Comparison of ENCODE assay signal across 8 cellular contexts in genomic region chr14:57533214-57533613, GRCh38. TPM values are rescaled to one million over a fixed set of nuclear protein-coding genes. Genes with fewer than 3 reads are reported as not detected.
DNase-seq lines count a peak whose midpoint lies in the region; ATAC-seq and TF ChIP-seq lines count a peak whose summit lies in the region.

No MANE protein-coding gene starts in this region.

- H4K20me1 ChIP-seq in OCI-LY3 (ENCODE audit: insufficient read depth, low read length), result no peaks in the 10 kb centered on the region

- no peak overlapping the region for H3K9ac ChIP-seq in OCI-LY3 (ENCODE audit: low read length)

- no peaks in the 10 kb centered on the region for H3K9me3 ChIP-seq in OCI-LY3 (ENCODE audit: insufficient read depth, low read length)

- ATAC-seq in GM19395 (IDR thresholded peaks at IDR 0.05; ENCODE audit: unreplicated experiment), result peak; percentile 73
- ATAC-seq in left cardiac atrium, result no peak

- no peaks in the 10 kb centered on the region for H3K79me2 ChIP-seq in OCI-LY3 (ENCODE audit: low read length)

- DNase-seq in EH (ENCODE audit: low read depth), result peak; percentile 15
- peak; percentile 4 for DNase-seq in germinal center (ENCODE audit: low spot score)
- DNase-seq in activated gamma-delta T cell (lab: John Stamatoyannopoulos, UW), result no peak
- no peak for DNase-seq in NK-92 (lab: John Stamatoyannopoulos, UW; ENCODE audit: unreplicated experiment)
- DNase-seq in SKM-1 treated with dmso at 0.1 percent for 144 hours (lab: John Stamatoyannopoulos, UW; ENCODE audit: unreplicated experiment), result no peak
- DNase-seq in left cardiac atrium, result no peak

- intact Hi-C loops in left cardiac atrium (cut with DNase I), result no loop called here

- H3K27ac ChIP-seq in OCI-LY3 (ENCODE audit: low read length), result no peak overlapping the region

- peak; percentile 52 for TF ChIP-seq CTCF in OCI-LY3 (IDR thresholded peaks at IDR 0.05; ENCODE audit: low read depth, low read length)

- H3K36me3 ChIP-seq in OCI-LY3 (replicated peaks; ENCODE audit: low read depth, low read length), result no peaks in the 10 kb centered on the region

- H3K4me1 ChIP-seq in OCI-LY3 (ENCODE audit: low read length), result no peaks in the 10 kb centered on the region

- H3K27me3 ChIP-seq in OCI-LY3 (ENCODE audit: low read depth, low read length), result peaks cover 22% of the 10 kb centered on the region

- no peak overlapping the region for H3K4me2 ChIP-seq in OCI-LY3 (ENCODE audit: low read length)

- no peak overlapping the region for H3K4me3 ChIP-seq in OCI-LY3 (ENCODE audit: low read length)

- H2AFZ ChIP-seq in OCI-LY3 (ENCODE audit: low read depth, low read length), result no peak overlapping the region

RNA-seq across cellular contexts. Expression of gene CCDC198, which starts 39.6 kb away (rescaled TPM):
- total RNA-seq in left cardiac atrium, result not detected

Comparison
In these comparisons a context has a peak if more than half of its experiments do, and no peak if none do; other contexts are left out.
1. DNase-seq: peak in EH (single experiment) and germinal center (single experiment); none in activated gamma-delta T cell (single experiment), NK-92 (single experiment), SKM-1 treated with dmso at 0.1 percent for 144 hours (single experiment) and left cardiac atrium (single experiment).